1 cellular context compared by ENCODE assay signal in genomic region chr16:1734816-1735215, GRCh38.
TF ChIP-seq lines count a peak whose summit lies in the region.

No MANE protein-coding gene starts in this region.

TF ChIP-seq in HepG2, 621 proteins besides CTCF, POLR2A, EP300 and RAD21:
- TF ChIP-seq MTF1 (CRISPR knock-in tag; IDR thresholded peaks at IDR 0.05) (no peak), MNT (IDR thresholded peaks at IDR 0.05) (peak; percentile 63)
